In genomic region chr7:158345731-158346130, GRCh38 we compare ENCODE assay signal across 20 cellular contexts.
DNase-seq lines count a peak whose midpoint lies in the region; ATAC-seq, FAIRE-seq and TF ChIP-seq lines count a peak whose summit lies in the region.
"Had no signal": no experiment of that assay in that cellular context is flagged by ENCODE, and none has a peak within 500 bp of the region (broad histone marks: within the 10 kb centered on the region; RNA-seq: fewer than 3 reads in every experiment).

No MANE protein-coding gene starts in this region.

- no peak overlapping the region for H3K4me3 Mint-ChIP-seq in endodermal cell
- no peak overlapping the region for H3K4me3 Mint-ChIP-seq in natural killer cell treated with Interleukin-12 subunit alpha and Interleukin-12 subunit beta and Interleukin-15 and Interleukin-18, amount 100 ng/mL, for 72 hours
- H3K4me3 Mint-ChIP-seq in activated naive CD4-positive, alpha-beta T cell treated with anti-CD3 and anti-CD28 coated beads, Interleukin-2, amount 10 ng/mL, durations not matched to agents 7 days and 5 days = no peak overlapping the region
- H3K4me3 Mint-ChIP-seq: CD4-positive, alpha-beta T cell had no signal

- H3K36me3 ChIP-seq in endodermal cell (ENCODE audit: control insufficient read depth, insufficient read depth, low read length) = no peaks in the 10 kb centered on the region
- H3K36me3 ChIP-seq in kidney (ENCODE audit: control insufficient read depth in 1 of 2, insufficient read depth in 2 of 2, low read length in 2 of 2) = no peaks in the 10 kb centered on the region
- no peaks in the 10 kb centered on the region for H3K36me3 ChIP-seq in testis (ENCODE audit: low read depth, missing control alignments)
- H3K36me3 ChIP-seq: HAP-1 had no signal

- H3K27me3 Mint-ChIP-seq in endodermal cell (ENCODE audit: insufficient read depth) = peaks cover 10% of the 10 kb centered on the region
- no peaks in the 10 kb centered on the region for H3K27me3 Mint-ChIP-seq in natural killer cell treated with Interleukin-12 subunit alpha and Interleukin-12 subunit beta and Interleukin-15 and Interleukin-18, amount 100 ng/mL, for 72 hours
- no peaks in the 10 kb centered on the region for H3K27me3 Mint-ChIP-seq in activated naive CD4-positive, alpha-beta T cell treated with anti-CD3 and anti-CD28 coated beads, Interleukin-2, amount 10 ng/mL, durations not matched to agents 7 days and 5 days

- H3K27me3 ChIP-seq in endodermal cell (ENCODE audit: control insufficient read depth, insufficient read depth, low read length, poor library complexity, severe bottlenecking) (no peaks in the 10 kb centered on the region), testis (no peaks in the 10 kb centered on the region)

- intact Hi-C loops in kidney (cut with DNase I) (no loop called here), posterior vena cava (cut with DNase I) (no loop called here), testis (cut with DNase I; ENCODE audit: low total_unique reads) (no loop called here)

- no peak for ATAC-seq in natural killer cell treated with Interleukin-12 subunit alpha and Interleukin-12 subunit beta and Interleukin-15 and Interleukin-18, amount 100 ng/mL, for 72 hours
- ATAC-seq: HepG2 had no signal

- peaks cover 30% of the 10 kb centered on the region for H3K9me3 Mint-ChIP-seq in endodermal cell
- H3K9me3 Mint-ChIP-seq in natural killer cell treated with Interleukin-12 subunit alpha and Interleukin-12 subunit beta and Interleukin-15 and Interleukin-18, amount 100 ng/mL, for 72 hours = peaks cover 11% of the 10 kb centered on the region
- peaks cover 37% of the 10 kb centered on the region for H3K9me3 Mint-ChIP-seq in activated naive CD4-positive, alpha-beta T cell treated with anti-CD3 and anti-CD28 coated beads, Interleukin-2, amount 10 ng/mL, durations not matched to agents 7 days and 5 days
- H3K9me3 Mint-ChIP-seq: CD4-positive, alpha-beta T cell had no signal

- TF ChIP-seq CTCF in endodermal cell (conservative IDR thresholded peaks at IDR 0.05) = no peak
- TF ChIP-seq CTCF in kidney (IDR thresholded peaks at IDR 0.05; ENCODE audit: borderline replicate concordance, extremely low read depth, insufficient read depth) = no peak
- no peak for TF ChIP-seq CTCF in testis (IDR thresholded peaks at IDR 0.05)

- no peak for TF ChIP-seq POLR2A in testis (IDR thresholded peaks at IDR 0.05)

- CTCF ChIA-PET in activated naive CD4-positive, alpha-beta T cell treated with anti-CD3 and anti-CD28 coated beads, Interleukin-2, amount 10 ng/mL, durations not matched to agents 7 days and 5 days (lab: Charles Lee) = no interaction called here

- H3K36me3 Mint-ChIP-seq in endodermal cell (ENCODE audit: low read depth) = peaks cover 6% of the 10 kb centered on the region
- H3K36me3 Mint-ChIP-seq in natural killer cell treated with Interleukin-12 subunit alpha and Interleukin-12 subunit beta and Interleukin-15 and Interleukin-18, amount 100 ng/mL, for 72 hours = peaks cover 7% of the 10 kb centered on the region
- H3K36me3 Mint-ChIP-seq in activated naive CD4-positive, alpha-beta T cell treated with anti-CD3 and anti-CD28 coated beads, Interleukin-2, amount 10 ng/mL, durations not matched to agents 7 days and 5 days = peaks cover 6% of the 10 kb centered on the region

- FAIRE-seq in kidney (lab: Jason Lieb, UNC) = no peak
- FAIRE-seq: A204.1, D721Med, G401.6, GM12891, GM18507, HepG2 had no signal

- 59 to 60% methylated on average over 2 to 6 of the region's 6 CpGs for WGBS in endodermal cell (ENCODE audit: insufficient coverage in 1 of 2, insufficient read length in 1 of 2), 2 experiments
- 56 to 67% methylated on average over 6 of the region's 6 CpGs for WGBS in testis, 2 donors

- H3K9me3 ChIP-seq in endodermal cell (ENCODE audit: control insufficient read depth, low read length) (peaks cover 82% of the 10 kb centered on the region), kidney (ENCODE audit: control insufficient read depth in 1 of 2, low read length in 2 of 2) (no peaks in the 10 kb centered on the region), testis (no peaks in the 10 kb centered on the region)
- H3K9me3 ChIP-seq: Caco-2, HAP-1 had no signal

- DNase-seq in endodermal cell = peak; percentile 13
- peak; percentile 18 for DNase-seq in kidney
- DNase-seq in posterior vena cava (ENCODE audit: low spot score) = peak; percentile 22
- peak; percentile 7 for DNase-seq in testis
- no peak for DNase-seq in natural killer cell treated with Interleukin-12 subunit alpha and Interleukin-12 subunit beta and Interleukin-15 and Interleukin-18, amount 100 ng/mL, for 72 hours (ENCODE audit: low spot score)
- no peak for DNase-seq in activated naive CD4-positive, alpha-beta T cell treated with anti-CD3 and anti-CD28 coated beads, Interleukin-2, amount 10 ng/mL, durations not matched to agents 7 days and 5 days
- no peak for DNase-seq in T-helper 1 cell
- DNase-seq: ACHN; AML-193; Caco-2; CD4-positive, alpha-beta T cell; GM23248 had no signal

- H3K9ac ChIP-seq in endodermal cell (ENCODE audit: extremely low read depth, low read length, poor library complexity, severe bottlenecking) (no peak overlapping the region), kidney (ENCODE audit: low read length in 2 of 2) (no peak overlapping the region)
- H3K9ac ChIP-seq: GM23248 had no signal

- H3K4me3 ChIP-seq in endodermal cell (ENCODE audit: low read length) = no peak overlapping the region
- no peak overlapping the region for H3K4me3 ChIP-seq in kidney (ENCODE audit: low read length in 2 of 2)
- H3K4me3 ChIP-seq in testis = no peak overlapping the region
- H3K4me3 ChIP-seq: GM23248, HAP-1 had no signal

- H3K27ac Mint-ChIP-seq in endodermal cell = no peak overlapping the region
- H3K27ac Mint-ChIP-seq in natural killer cell treated with Interleukin-12 subunit alpha and Interleukin-12 subunit beta and Interleukin-15 and Interleukin-18, amount 100 ng/mL, for 72 hours = no peak overlapping the region
- H3K27ac Mint-ChIP-seq in activated naive CD4-positive, alpha-beta T cell treated with anti-CD3 and anti-CD28 coated beads, Interleukin-2, amount 10 ng/mL, durations not matched to agents 7 days and 5 days = no peak overlapping the region
- H3K27ac Mint-ChIP-seq: CD4-positive, alpha-beta T cell had no signal

- no peaks in the 10 kb centered on the region for H3K4me1 ChIP-seq in endodermal cell (ENCODE audit: control insufficient read depth, insufficient read depth, low read length)
- no peaks in the 10 kb centered on the region for H3K4me1 ChIP-seq in kidney (ENCODE audit: control insufficient read depth in 1 of 2, insufficient read depth in 1 of 2, low read depth in 1 of 2, low read length in 2 of 2)
- H3K4me1 ChIP-seq in testis = no peaks in the 10 kb centered on the region
- H3K4me1 ChIP-seq: Caco-2, HAP-1 had no signal

- H3K27ac ChIP-seq in endodermal cell (ENCODE audit: low read depth, low read length) (no peak overlapping the region), kidney (ENCODE audit: low read depth in 2 of 2, low read length in 2 of 2) (no peak overlapping the region), testis (no peak overlapping the region)
- H3K27ac ChIP-seq: C4-2B, GM23248 had no signal

- H3K4me1 Mint-ChIP-seq in endodermal cell = no peaks in the 10 kb centered on the region
- peaks cover 7 to 11% of the 10 kb centered on the region in 2 donors for H3K4me1 Mint-ChIP-seq in natural killer cell treated with Interleukin-12 subunit alpha and Interleukin-12 subunit beta and Interleukin-15 and Interleukin-18, amount 100 ng/mL, for 72 hours (ENCODE audit: low read depth in 2 of 2)
- H3K4me1 Mint-ChIP-seq in activated naive CD4-positive, alpha-beta T cell treated with anti-CD3 and anti-CD28 coated beads, Interleukin-2, amount 10 ng/mL, durations not matched to agents 7 days and 5 days = no peaks in the 10 kb centered on the region

Comparison
In these comparisons a context has a peak if more than half of its experiments do, and no peak if none do; other contexts are left out.
1. DNase-seq: peak in endodermal cell (single experiment), kidney (single experiment), posterior vena cava (single experiment) and testis (single experiment); none in natural killer cell treated with Interleukin-12 subunit alpha and Interleukin-12 subunit beta and Interleukin-15 and Interleukin-18, amount 100 ng/mL, for 72 hours (single experiment), activated naive CD4-positive, alpha-beta T cell treated with anti-CD3 and anti-CD28 coated beads, Interleukin-2, amount 10 ng/mL, durations not matched to agents 7 days and 5 days (single experiment) and T-helper 1 cell (0 of 5).